Comparison of ENCODE assay signal across 29 cellular contexts in the genomic region with DNA sequence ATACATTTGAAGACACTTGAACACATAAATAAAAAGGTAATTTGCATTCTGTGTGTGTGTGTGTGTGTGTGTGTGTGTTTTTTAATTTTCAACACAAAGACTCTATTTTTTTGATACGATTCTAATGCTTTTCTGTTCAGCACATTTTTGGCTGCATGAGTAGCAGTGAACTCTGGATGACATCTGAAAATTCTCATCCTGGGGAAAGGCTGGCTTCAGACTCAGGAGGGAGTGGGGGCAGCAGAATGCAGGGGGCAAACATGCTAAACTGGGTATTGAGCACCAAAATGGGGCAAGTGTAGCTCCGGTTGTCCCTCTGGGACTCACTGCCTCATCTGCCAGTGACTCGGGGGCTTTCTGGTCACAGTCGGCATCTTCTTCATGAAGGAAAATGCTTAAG.
DNase-seq lines count a peak whose midpoint lies in the region; ATAC-seq and TF ChIP-seq lines count a peak whose summit lies in the region.
"Had no signal": no experiment of that assay in that cellular context is flagged by ENCODE, and none has a peak within 500 bp of the region (broad histone marks: within the 10 kb centered on the region; RNA-seq: fewer than 3 reads in every experiment).

No MANE protein-coding gene starts in this region.

- H3K4me1 ChIP-seq in DOHH2 (ENCODE audit: control insufficient read depth, low read length) (peaks cover 7% of the 10 kb centered on the region), left ventricle myocardium inferior (no peaks in the 10 kb centered on the region), sigmoid colon (peaks cover 0 to 6% (median 0%) of the 10 kb centered on the region in 4 donors)
- H3K4me1 ChIP-seq: Peyer's patch, SJSA1 had no signal

- no peaks in the 10 kb centered on the region for H3K79me2 ChIP-seq in DOHH2 (ENCODE audit: control insufficient read depth, low read length)

- TF ChIP-seq POLR2A in sigmoid colon (IDR thresholded peaks at IDR 0.05), result no peak

- TF ChIP-seq CTCF in DOHH2 (IDR thresholded peaks at IDR 0.05; ENCODE audit: low read depth, low read length, poor library complexity, severe bottlenecking) (no peak), choroid plexus epithelial cell (conservative IDR thresholded peaks at IDR 0.05; ENCODE audit: low read depth, low read length) (no peak), left ventricle myocardium inferior (IDR thresholded peaks at IDR 0.05; ENCODE audit: borderline replicate concordance) (no peak), sigmoid colon (IDR thresholded peaks at IDR 0.05) (no peak)

- 83 to 88% methylated on average over 4 of the region's 4 CpGs for WGBS in sigmoid colon, 2 donors

- no peaks in the 10 kb centered on the region for H3K9me2 ChIP-seq in DOHH2 (replicated peaks; ENCODE audit: control insufficient read depth, low read length)

- no peak for ATAC-seq in HG02973 (IDR thresholded peaks at IDR 0.05; ENCODE audit: unreplicated experiment)
- ATAC-seq: activated CD4-positive, alpha-beta T cell treated with anti-CD3 and anti-CD28 coated beads for 36 hours; activated CD8-positive, alpha-beta T cell treated with anti-CD3 and anti-CD28 coated beads for 36 hours; activated naive CD4-positive, alpha-beta T cell treated with anti-CD3 and anti-CD28 coated beads, Interleukin-2, amount 50 U/mL, for 72 hours; activated T-helper 17 cell treated with anti-CD3 and anti-CD28 coated beads, Interleukin-2, amount 50 U/mL, for 72 hours; effector memory CD8-positive, alpha-beta T cell; naive thymus-derived CD4-positive, alpha-beta T cell had no signal

- DNase-seq in choroid plexus epithelial cell (ENCODE audit: low read depth) (peak; percentile 29), left ventricle myocardium inferior (no peak), sigmoid colon (no peak), NAMALWA (ENCODE audit: low spot score) (no peak), ureter (ENCODE audit: low spot score) (no peak), GDM1 (lab: John Stamatoyannopoulos, UW) (no peak)
- DNase-seq: activated CD4-positive, alpha-beta T cell treated with anti-CD3 and anti-CD28 coated beads for 36 hours; activated CD8-positive, alpha-beta T cell treated with anti-CD3 and anti-CD28 coated beads for 36 hours; AML-193; amygdala; CD4-positive, alpha-beta T cell; effector memory CD8-positive, alpha-beta T cell; erythroblast; naive thymus-derived CD4-positive, alpha-beta T cell; NCI-H1048; NCI-H1694; NCI-H446; NCI-H748 treated with DMSO at 0.1 percent for 48 hours; Peyer's patch; stimulated activated CD4-positive, alpha-beta T cell treated with anti-CD3 and anti-CD28 coated beads, Interleukin-1b, Interleukin-23, amount 100 ng/mL, for 48 hours; stimulated activated naive CD4-positive, alpha-beta T cell treated with Interleukin-2 at 50 U/mL for 16 hours; T1000 had no signal

- 0 out of 2 replicates have a peak overlapping the region, but pooled peaks have one; percentile 17 for H3K4me2 ChIP-seq in DOHH2 (ENCODE audit: low read length)

- no peaks in the 10 kb centered on the region for H3F3A ChIP-seq in DOHH2 (ENCODE audit: control insufficient read depth, insufficient read depth)

- H3K9me3 ChIP-seq in DOHH2 (ENCODE audit: control insufficient read depth, insufficient read depth, low read length) (no peaks in the 10 kb centered on the region), left ventricle myocardium inferior (replicated peaks) (peaks cover 46% of the 10 kb centered on the region), sigmoid colon (peaks cover 0 to 7% (median 2%) of the 10 kb centered on the region in 4 donors)
- H3K9me3 ChIP-seq: SJSA1 had no signal

- no peak overlapping the region for H3K27ac ChIP-seq in DOHH2 (ENCODE audit: low read depth, low read length)
- peak overlapping the region; percentile 73 for H3K27ac ChIP-seq in left ventricle myocardium inferior (replicated peaks)
- H3K27ac ChIP-seq in sigmoid colon, result peak overlapping the region; percentile 51 to 62 (median 58)
- H3K27ac ChIP-seq: Peyer's patch, SJSA1, suprapubic skin, VCaP had no signal

- H4K20me1 ChIP-seq in DOHH2 (ENCODE audit: control insufficient read depth, insufficient read depth, low read depth, low read length), result no peaks in the 10 kb centered on the region

- intact Hi-C loops in left ventricle myocardium inferior (cut with micrococcal nuclease), result no loop called here
- intact Hi-C loops in sigmoid colon (cut with DNase I), result no loop called here

- H3K36me3 ChIP-seq in DOHH2 (ENCODE audit: control insufficient read depth, low read length) (no peaks in the 10 kb centered on the region), left ventricle myocardium inferior (no peaks in the 10 kb centered on the region), sigmoid colon (no peaks in the 10 kb centered on the region)
- H3K36me3 ChIP-seq: Peyer's patch, SJSA1, suprapubic skin had no signal

- no peak overlapping the region for H3K4me3 ChIP-seq in DOHH2 (ENCODE audit: low read length)
- H3K4me3 ChIP-seq in choroid plexus epithelial cell (ENCODE audit: low read depth, low read length), result no peak overlapping the region
- no peak overlapping the region for H3K4me3 ChIP-seq in left ventricle myocardium inferior
- H3K4me3 ChIP-seq in sigmoid colon, result no peak overlapping the region
- H3K4me3 ChIP-seq: Peyer's patch, SJSA1, suprapubic skin had no signal

- H3K27me3 ChIP-seq in DOHH2 (ENCODE audit: control insufficient read depth, low read length) (peaks cover 12% of the 10 kb centered on the region), left ventricle myocardium inferior (ENCODE audit: low read depth) (no peaks in the 10 kb centered on the region), sigmoid colon (no peaks in the 10 kb centered on the region)
- H3K27me3 ChIP-seq: Peyer's patch, SJSA1, suprapubic skin had no signal

- no peak for TF ChIP-seq EP300 in sigmoid colon (IDR thresholded peaks at IDR 0.05)
